1 cellular context compared by ENCODE assay signal in genomic region chr10:29869593-29869992, GRCh38.
A peak's percentile ranks its signal among the peaks of the same experiment; 100 is the strongest.
TF ChIP-seq lines count a peak whose summit lies in the region.

No MANE protein-coding gene starts in this region.

TF ChIP-seq in SK-N-SH, 30 proteins besides CTCF, POLR2A, EP300 and RAD21 (continued from another document):
- TF ChIP-seq REST (IDR thresholded peaks at IDR 0.05; ENCODE audit: low read depth, low read length) (no peak), GATA2 (CRISPR knock-in tag; IDR thresholded peaks at IDR 0.05) (peak; percentile 14; the same call in 1 of the 2 replicates), JUND (IDR thresholded peaks at IDR 0.05) (no peak; the same call in 1 of the 2 replicates), FOXJ3 (CRISPR knock-in tag; IDR thresholded peaks at IDR 0.05) (no peak)
